ENCODE assay signal across 2 cellular contexts in genomic region chr7:152313217-152313616, GRCh38.
TF ChIP-seq lines count a peak whose summit lies in the region.

No MANE protein-coding gene starts in this region.

TF ChIP-seq in SK-N-SH, 30 proteins besides CTCF, POLR2A, EP300 and RAD21 (continued from another document):
- no peak for TF ChIP-seq TEAD4 (IDR thresholded peaks at IDR 0.05; ENCODE audit: borderline replicate concordance, insufficient read depth)
TF ChIP-seq in SK-N-SH: peak in this region for 0.

TF ChIP-seq in SK-N-SH treated with all-trans-retinoic acid at 6 μM for 48 hours, 23 proteins besides CTCF, POLR2A, EP300 and RAD21 (continued from another document):
- TF ChIP-seq PATZ1 (CRISPR knock-in tag; IDR thresholded peaks at IDR 0.05; ENCODE audit: borderline replicate concordance) (no peak), OSR1 (CRISPR knock-in tag; IDR thresholded peaks at IDR 0.05) (no peak), ZC3H10 (CRISPR knock-in tag; IDR thresholded peaks at IDR 0.05) (no peak), TSHZ2 (CRISPR knock-in tag; IDR thresholded peaks at IDR 0.05) (no peak), CSDC2 (CRISPR knock-in tag; IDR thresholded peaks at IDR 0.05) (no peak)
